In genomic region chrX:18468599-18468998, GRCh38 we compare ENCODE assay signal across 25 cellular contexts.
"Had no signal": no experiment of that assay in that cellular context is flagged by ENCODE, and none has a peak within 500 bp of the region (broad histone marks: within the 10 kb centered on the region; RNA-seq: fewer than 3 reads in every experiment).

No MANE protein-coding gene starts in this region.

- H3K9me3 ChIP-seq: SK-N-SH had no signal

- H3K27ac Mint-ChIP-seq: IgD-negative memory B cell had no signal

- H3K36me3 Mint-ChIP-seq: IgD-negative memory B cell had no signal

- H3K4me3 Mint-ChIP-seq: IgD-negative memory B cell had no signal

- H3K4me3 ChIP-seq: K562 had no signal

- H3K4me1 Mint-ChIP-seq: IgD-negative memory B cell had no signal

- H3K9me3 Mint-ChIP-seq: IgD-negative memory B cell had no signal

- ATAC-seq: K562, Panc1, PC-3 had no signal

- H3K27ac ChIP-seq: HL-60, KMS-11, RWPE1 had no signal

- H3K9ac ChIP-seq: KMS-11, SK-N-SH had no signal

- FAIRE-seq: HTR-8/SVneo, K562 had no signal

- DNase-seq: Kasumi-1, MM.1S, NCI-H1092 treated with DMSO at 0.1 percent for 48 hours, NCI-H1436, NCI-H187, NCI-H2029, NCI-H2081 treated with DMSO at 0.1 percent for 48 hours, NCI-H2171, NCI-H226, NCI-H446, NCI-H510A, NCI-H524 treated with DMSO at 0.1 percent for 48 hours, NCI-H69, NCI-H774, PC-3, SHP77, SK-N-SH, SW 1271 had no signal

- H3K4me2 ChIP-seq: KMS-11, SK-N-SH had no signal
